ENCODE assay signal across 21 cellular contexts in genomic region chr2:166888180-166888579, GRCh38. TPM values are rescaled to one million over a fixed set of nuclear protein-coding genes. Genes with fewer than 3 reads are reported as not detected.
"Had no signal": no experiment of that assay in that cellular context is flagged by ENCODE, and none has a peak within 500 bp of the region (broad histone marks: within the 10 kb centered on the region; RNA-seq: fewer than 3 reads in every experiment).

A gene with protein sequence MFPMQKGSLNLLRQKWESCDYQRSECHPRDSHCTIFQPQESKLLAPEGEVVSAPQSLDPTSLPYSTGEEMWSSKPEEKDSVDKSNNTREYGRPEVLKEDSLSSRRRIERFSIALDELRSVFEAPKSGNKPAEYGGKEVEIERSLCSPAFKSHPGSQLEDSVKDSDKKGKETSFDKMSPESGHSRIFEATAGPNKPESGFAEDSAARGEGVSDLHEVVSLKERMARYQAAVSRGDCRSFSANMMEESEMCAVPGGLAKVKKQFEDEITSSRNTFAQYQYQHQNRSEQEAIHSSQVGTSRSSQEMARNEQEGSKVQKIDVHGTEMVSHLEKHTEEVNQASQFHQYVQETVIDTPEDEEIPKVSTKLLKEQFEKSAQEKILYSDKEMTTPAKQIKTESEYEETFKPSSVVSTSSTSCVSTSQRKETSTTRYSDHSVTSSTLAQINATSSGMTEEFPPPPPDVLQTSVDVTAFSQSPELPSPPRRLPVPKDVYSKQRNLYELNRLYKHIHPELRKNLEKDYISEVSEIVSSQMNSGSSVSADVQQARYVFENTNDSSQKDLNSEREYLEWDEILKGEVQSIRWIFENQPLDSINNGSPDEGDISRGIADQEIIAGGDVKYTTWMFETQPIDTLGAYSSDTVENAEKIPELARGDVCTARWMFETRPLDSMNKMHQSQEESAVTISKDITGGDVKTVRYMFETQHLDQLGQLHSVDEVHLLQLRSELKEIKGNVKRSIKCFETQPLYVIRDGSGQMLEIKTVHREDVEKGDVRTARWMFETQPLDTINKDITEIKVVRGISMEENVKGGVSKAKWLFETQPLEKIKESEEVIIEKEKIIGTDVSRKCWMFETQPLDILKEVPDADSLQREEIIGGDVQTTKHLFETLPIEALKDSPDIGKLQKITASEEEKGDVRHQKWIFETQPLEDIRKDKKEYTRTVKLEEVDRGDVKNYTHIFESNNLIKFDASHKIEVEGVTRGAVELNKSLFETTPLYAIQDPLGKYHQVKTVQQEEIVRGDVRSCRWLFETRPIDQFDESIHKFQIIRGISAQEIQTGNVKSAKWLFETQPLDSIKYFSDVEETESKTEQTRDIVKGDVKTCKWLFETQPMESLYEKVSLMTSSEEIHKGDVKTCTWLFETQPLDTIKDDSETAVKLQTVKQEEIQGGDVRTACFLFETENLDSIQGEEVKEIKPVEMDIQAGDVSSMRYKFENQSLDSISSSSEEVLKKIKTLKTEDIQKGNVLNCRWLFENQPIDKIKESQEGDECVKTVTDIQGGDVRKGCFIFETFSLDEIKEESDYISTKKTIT (N-terminal part only) (plus strand): TSS chr2:166888480. CDS start chr2:166903483, 15,003 bp downstream.

- H3K27me3 ChIP-seq: cardiac muscle cell, esophagus squamous epithelium, foreskin keratinocyte, uterus had no signal

- DNase-seq: cerebellar nuclear complex; dermis blood vessel endothelial cell; esophagus squamous epithelium; foreskin keratinocyte; kidney; left colon; mammary epithelial cell; naive thymus-derived CD8-positive, alpha-beta T cell; occipital lobe; retina; stimulated activated CD4-positive, alpha-beta T cell treated with anti-CD3 and anti-CD28 coated beads, Interleukin-2, amount 100 ng/mL, for 48 hours; stimulated activated naive CD4-positive, alpha-beta T cell treated with Interleukin-2 at 50 U/mL for 16 hours; trophoblast cell; uterus had no signal

- H3K4me3 Mint-ChIP-seq: naive thymus-derived CD8-positive, alpha-beta T cell had no signal

- H3K4me3 ChIP-seq: cardiac muscle cell, esophagus squamous epithelium, prostate gland, smooth muscle cell, uterus had no signal

- H3K9me3 ChIP-seq: esophagus squamous epithelium, prostate gland, uterus had no signal

- H3K36me3 Mint-ChIP-seq: naive thymus-derived CD8-positive, alpha-beta T cell had no signal

- H3K27me3 Mint-ChIP-seq: naive thymus-derived CD8-positive, alpha-beta T cell had no signal

- H3K27ac Mint-ChIP-seq: naive thymus-derived CD8-positive, alpha-beta T cell had no signal

- ATAC-seq: foreskin keratinocyte; left colon; naive thymus-derived CD8-positive, alpha-beta T cell had no signal

- H3K4me1 ChIP-seq: esophagus squamous epithelium, foreskin keratinocyte, parathyroid adenoma, prostate gland, uterus had no signal

- H3K27ac ChIP-seq: cardiac muscle cell, esophagus squamous epithelium, foreskin keratinocyte, parathyroid adenoma, prostate gland, uterus had no signal

- H3K36me3 ChIP-seq: cardiac muscle cell, esophagus squamous epithelium, prostate gland, uterus had no signal

- H3K4me1 Mint-ChIP-seq: naive thymus-derived CD8-positive, alpha-beta T cell had no signal

RNA-seq across cellular contexts. Expression of the gene that starts here (rescaled TPM):
- total RNA-seq: dermis blood vessel endothelial cell; epithelial cell of proximal tubule; foreskin keratinocyte; kidney; left colon; mesenteric fat pad; naive thymus-derived CD8-positive, alpha-beta T cell; smooth muscle cell had no signal
- polyA plus RNA-seq: foreskin keratinocyte; naive thymus-derived CD8-positive, alpha-beta T cell; neural cell; smooth muscle cell had no signal
